Comparison of ENCODE assay signal across 21 cellular contexts in the genomic region with DNA sequence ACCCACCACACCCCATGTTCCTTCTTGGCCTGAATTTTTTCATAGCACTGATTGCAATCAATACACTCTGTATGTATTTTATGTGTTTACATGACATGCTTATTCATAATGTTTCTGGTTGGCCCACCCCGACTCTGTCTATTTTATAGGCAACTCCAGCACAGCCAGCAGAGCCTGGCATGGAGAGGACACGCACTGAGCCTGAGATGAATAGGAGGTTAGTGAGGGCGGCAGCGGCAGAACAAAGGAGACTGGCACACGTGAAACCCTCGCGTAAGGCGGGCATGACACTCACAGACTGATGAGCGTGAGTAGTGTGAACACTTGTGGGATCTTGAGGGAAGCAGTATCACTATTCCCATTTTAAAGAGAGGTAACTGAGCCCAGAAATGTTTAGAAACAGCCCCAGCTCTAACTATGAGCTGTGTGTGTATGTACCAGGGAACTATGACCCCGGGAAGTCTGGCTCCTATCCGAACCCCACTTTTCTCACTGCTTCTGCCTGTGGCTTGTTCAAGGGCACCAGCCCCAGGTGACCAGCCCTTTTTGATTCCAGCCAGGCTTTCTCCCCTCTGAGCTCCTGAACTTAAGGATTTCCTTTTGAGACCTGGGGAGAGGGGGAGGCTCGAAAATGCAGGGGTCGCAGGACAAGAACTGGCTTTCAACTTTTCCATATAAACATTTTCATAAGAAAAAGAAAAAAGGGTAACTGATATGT.
DNase-seq lines count a peak whose midpoint lies in the region; ATAC-seq and TF ChIP-seq lines count a peak whose summit lies in the region.
"Had no signal": no experiment of that assay in that cellular context is flagged by ENCODE, and none has a peak within 500 bp of the region (broad histone marks: within the 10 kb centered on the region; RNA-seq: fewer than 3 reads in every experiment).

No MANE protein-coding gene starts in this region.

- no peak overlapping the region for H3K27ac Mint-ChIP-seq in activated T-helper 2 cell treated with anti-CD3 and anti-CD28 coated beads, Interferon-gamma antibody, Interleukin-2, Interleukin-4, amounts not matched to agents 10 μg/mL and 5 μg/mL and 100 μg/mL, durations not matched to agents 14 hours and 24 hours and 36 hours

- TF ChIP-seq CTCF in foreskin keratinocyte (conservative IDR thresholded peaks at IDR 0.05), result no peak

- peaks cover 9% of the 10 kb centered on the region for H3K4me1 Mint-ChIP-seq in activated T-helper 2 cell treated with anti-CD3 and anti-CD28 coated beads, Interferon-gamma antibody, Interleukin-2, Interleukin-4, amounts not matched to agents 10 μg/mL and 5 μg/mL and 100 μg/mL, durations not matched to agents 14 hours and 24 hours and 36 hours (ENCODE audit: low read depth)

- peak; percentile 33 for DNase-seq in activated CD8-positive, alpha-beta memory T cell treated with anti-CD3 and anti-CD28 coated beads for 24 hours
- DNase-seq in activated CD8-positive, alpha-beta memory T cell treated with anti-CD3 and anti-CD28 coated beads, Interleukin-2, amount 50 U/mL, for 4 hours, result no peak
- peak; percentile 4 for DNase-seq in activated T-helper 2 cell treated with anti-CD3 and anti-CD28 coated beads, Interferon-gamma antibody, Interleukin-2, Interleukin-4, amounts not matched to agents 10 μg/mL and 5 μg/mL and 100 μg/mL, durations not matched to agents 14 hours and 24 hours and 36 hours (ENCODE audit: low spot score)
- DNase-seq in mesenteric fat pad (ENCODE audit: low spot score) (peak; percentile 62), substantia nigra (lab: John Stamatoyannopoulos, UW) (peak in 29 of 49 donors; percentile 21 to 72 (median 47)), foreskin keratinocyte (no peak)
- DNase-seq in stimulated activated naive CD8-positive, alpha-beta T cell treated with anti-CD3 and anti-CD28 coated beads, Interleukin-15, Interleukin-2, amounts not matched to agents 100 U/mL and 50 U/mL, for 24 hours, result no peak
- DNase-seq: BE2C; CD4-positive, CD25-positive, alpha-beta regulatory T cell; COR-L47; GF-D8; GOT3; NCI-H1092 treated with DMSO at 0.1 percent for 48 hours; NCI-H146; NCI-H2081; NCI-H2171 treated with DMSO at 0.1 percent for 48 hours; NCI-H748 treated with DMSO at 0.1 percent for 48 hours; NK-92 treated with Interleukin-12 subunit alpha and Interleukin-12 subunit beta, amount 100 ng/mL, for 24 hours; Right ventricle myocardium superior had no signal

- peaks cover 25% of the 10 kb centered on the region for H3K27me3 Mint-ChIP-seq in activated T-helper 2 cell treated with anti-CD3 and anti-CD28 coated beads, Interferon-gamma antibody, Interleukin-2, Interleukin-4, amounts not matched to agents 10 μg/mL and 5 μg/mL and 100 μg/mL, durations not matched to agents 14 hours and 24 hours and 36 hours (ENCODE audit: low read depth)

- no peaks in the 10 kb centered on the region for H3K36me3 Mint-ChIP-seq in activated T-helper 2 cell treated with anti-CD3 and anti-CD28 coated beads, Interferon-gamma antibody, Interleukin-2, Interleukin-4, amounts not matched to agents 10 μg/mL and 5 μg/mL and 100 μg/mL, durations not matched to agents 14 hours and 24 hours and 36 hours (ENCODE audit: low read depth)
- H3K36me3 Mint-ChIP-seq: CD4-positive, CD25-positive, alpha-beta regulatory T cell had no signal

- H3K27ac ChIP-seq in substantia nigra (ENCODE audit: low read depth, low read length, poor library complexity, severe bottlenecking), result peak overlapping the region; percentile 0
- H3K27ac ChIP-seq in foreskin keratinocyte, result no peak overlapping the region

- no peaks in the 10 kb centered on the region for H3K9me3 Mint-ChIP-seq in activated T-helper 2 cell treated with anti-CD3 and anti-CD28 coated beads, Interferon-gamma antibody, Interleukin-2, Interleukin-4, amounts not matched to agents 10 μg/mL and 5 μg/mL and 100 μg/mL, durations not matched to agents 14 hours and 24 hours and 36 hours
- H3K9me3 Mint-ChIP-seq: CD4-positive, CD25-positive, alpha-beta regulatory T cell had no signal

- ATAC-seq in GM21737 (IDR thresholded peaks at IDR 0.05; ENCODE audit: unreplicated experiment), result no peak
- ATAC-seq in stimulated activated naive CD8-positive, alpha-beta T cell treated with anti-CD3 and anti-CD28 coated beads, Interleukin-15, Interleukin-2, amounts not matched to agents 100 U/mL and 50 U/mL, for 24 hours, result no peak
- ATAC-seq in foreskin keratinocyte, result no peak
- ATAC-seq: K562 had no signal

- intact Hi-C loops in activated T-helper 2 cell treated with anti-CD3 and anti-CD28 coated beads, Interferon-gamma antibody, Interleukin-2, Interleukin-4, amounts not matched to agents 10 μg/mL and 5 μg/mL and 100 μg/mL, durations not matched to agents 14 hours and 24 hours and 36 hours (cut with micrococcal nuclease), result no loop called here

- no peak overlapping the region for H3K4me3 Mint-ChIP-seq in activated T-helper 2 cell treated with anti-CD3 and anti-CD28 coated beads, Interferon-gamma antibody, Interleukin-2, Interleukin-4, amounts not matched to agents 10 μg/mL and 5 μg/mL and 100 μg/mL, durations not matched to agents 14 hours and 24 hours and 36 hours (ENCODE audit: low read depth)

- peaks cover 4% of the 10 kb centered on the region for H3K4me1 ChIP-seq in foreskin keratinocyte

- peaks cover 15% of the 10 kb centered on the region for H3K27me3 ChIP-seq in foreskin keratinocyte
- H3K27me3 ChIP-seq: BE2C had no signal

Comparison
In these comparisons a context has a peak if more than half of its experiments do, and no peak if none do; other contexts are left out.
1. DNase-seq: peak in activated CD8-positive, alpha-beta memory T cell treated with anti-CD3 and anti-CD28 coated beads for 24 hours (single experiment), activated T-helper 2 cell treated with anti-CD3 and anti-CD28 coated beads, Interferon-gamma antibody, Interleukin-2, Interleukin-4, amounts not matched to agents 10 μg/mL and 5 μg/mL and 100 μg/mL, durations not matched to agents 14 hours and 24 hours and 36 hours (single experiment), mesenteric fat pad (single experiment) and substantia nigra (29 of 49); none in activated CD8-positive, alpha-beta memory T cell treated with anti-CD3 and anti-CD28 coated beads, Interleukin-2, amount 50 U/mL, for 4 hours (single experiment), stimulated activated naive CD8-positive, alpha-beta T cell treated with anti-CD3 and anti-CD28 coated beads, Interleukin-15, Interleukin-2, amounts not matched to agents 100 U/mL and 50 U/mL, for 24 hours (single experiment) and foreskin keratinocyte (0 of 2).